Comparison of ENCODE assay signal across 20 cellular contexts in the genomic region with DNA sequence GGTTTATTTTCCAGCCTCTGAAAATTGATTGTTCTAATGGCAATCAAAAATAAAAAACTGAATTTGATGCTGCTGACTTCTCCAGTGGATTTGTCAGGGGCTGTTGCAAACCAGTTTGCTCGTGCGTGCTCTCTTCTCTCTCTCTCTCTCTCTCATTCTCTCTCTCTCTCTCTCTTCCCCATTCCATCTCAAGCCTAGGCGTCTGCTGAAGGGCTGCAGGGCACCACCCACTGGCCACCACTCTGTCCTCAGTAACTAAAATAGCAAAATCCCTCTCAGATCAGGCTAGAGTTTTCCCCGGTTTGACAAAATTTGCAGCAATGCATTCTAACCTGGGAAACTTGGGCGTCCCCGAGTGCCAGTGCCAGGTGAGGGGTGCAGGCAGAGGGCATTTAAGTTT. TPM values are rescaled to one million over a fixed set of nuclear protein-coding genes. Genes with fewer than 3 reads are reported as not detected.
A peak's percentile ranks its signal among the peaks of the same experiment; 100 is the strongest.
DNase-seq lines count a peak whose midpoint lies in the region; TF ChIP-seq lines count a peak whose summit lies in the region.
"Had no signal": no experiment of that assay in that cellular context is flagged by ENCODE, and none has a peak within 500 bp of the region (broad histone marks: within the 10 kb centered on the region; RNA-seq: fewer than 3 reads in every experiment).

No MANE protein-coding gene starts in this region.

- H3K27me3 ChIP-seq in H9 (ENCODE audit: insufficient read depth, low read length) (peaks cover 48% of the 10 kb centered on the region), endodermal cell (ENCODE audit: control insufficient read depth, insufficient read depth, low read length, poor library complexity, severe bottlenecking) (peaks cover 60% of the 10 kb centered on the region)
- H3K27me3 ChIP-seq: testis had no signal

- H3K4me3 ChIP-seq in endodermal cell (ENCODE audit: low read length): no peak overlapping the region
- H3K4me3 ChIP-seq: left lung, mucosa of descending colon, Peyer's patch, right atrium auricular region, testis had no signal

- H3K27ac ChIP-seq in H9 (ENCODE audit: insufficient read length, low read depth, low read length): no peak overlapping the region
- H3K27ac ChIP-seq in endodermal cell (ENCODE audit: low read depth, low read length): no peak overlapping the region
- H3K27ac ChIP-seq: epithelial cell of prostate, left lung, Peyer's patch, right atrium auricular region, testis had no signal

- no peak overlapping the region for H2BK15ac ChIP-seq in H9 (ENCODE audit: low read depth, low read length)

- WGBS in H9 (ENCODE audit: extremely low coverage, insufficient read length, low lambda C conversion rate): no CpG with 5 or more reads among the region's 6 CpGs
- 24 to 33% methylated on average over 3 to 6 of the region's 6 CpGs for WGBS in endodermal cell (ENCODE audit: insufficient coverage in 1 of 2, insufficient read length in 1 of 2), 2 experiments

- H3K56ac ChIP-seq in H9 (ENCODE audit: insufficient read length, low read depth, low read length): no peak overlapping the region

- no peak overlapping the region for H2BK120ac ChIP-seq in H9 (ENCODE audit: low read depth, low read length, poor library complexity, severe bottlenecking)

- H3K36me3 Mint-ChIP-seq in H9 (ENCODE audit: insufficient read depth in 1 of 3, low read depth in 3 of 3): 0 out of 7 replicates have a peak, but pooled peaks cover 0 to 2% (median 0%) of the 10 kb centered on the region in 3 experiments
- H3K36me3 Mint-ChIP-seq in endodermal cell (ENCODE audit: low read depth): no peaks in the 10 kb centered on the region
- peaks cover 4% of the 10 kb centered on the region for H3K36me3 Mint-ChIP-seq in progenitor cell of endocrine pancreas (ENCODE audit: insufficient read depth)
- peaks cover 2% of the 10 kb centered on the region for H3K36me3 Mint-ChIP-seq in activated naive CD4-positive, alpha-beta T cell treated with anti-CD3 and anti-CD28 coated beads, Interleukin-2, amount 10 ng/mL, durations not matched to agents 7 days and 5 days

- H3K23ac ChIP-seq in H9 (ENCODE audit: insufficient read length, low read depth, low read length): no peak overlapping the region

- H3K9me3 Mint-ChIP-seq in H9 (peaks cover 3 to 4% of the 10 kb centered on the region in 2 experiments; a peak in 2 of 5 replicates), endodermal cell (peaks cover 2% of the 10 kb centered on the region), progenitor cell of endocrine pancreas (ENCODE audit: low read depth) (peaks cover 3% of the 10 kb centered on the region)
- H3K9me3 Mint-ChIP-seq in activated naive CD4-positive, alpha-beta T cell treated with anti-CD3 and anti-CD28 coated beads, Interleukin-2, amount 10 ng/mL, durations not matched to agents 7 days and 5 days: peaks cover 2% of the 10 kb centered on the region

- no peak overlapping the region for H4K91ac ChIP-seq in H9 (ENCODE audit: insufficient read length, low read depth, low read length)

- no peak overlapping the region for H2BK12ac ChIP-seq in H9 (ENCODE audit: insufficient read length, low read depth, low read length)

- H4K8ac ChIP-seq in H9 (replicated peaks; ENCODE audit: insufficient read length, low read depth, low read length): no peak overlapping the region

- H2BK20ac ChIP-seq in H9 (ENCODE audit: low read depth, low read length, poor library complexity, severe bottlenecking): no peak overlapping the region

- H3K79me2 ChIP-seq in H9 (ENCODE audit: insufficient read depth, low read length): no peaks in the 10 kb centered on the region

- no peak overlapping the region for H3T11ph ChIP-seq in H9 (ENCODE audit: low read length)

- H3K9me3 ChIP-seq in H9 (ENCODE audit: control insufficient read depth, low read depth, low read length): no peaks in the 10 kb centered on the region
- no peaks in the 10 kb centered on the region for H3K9me3 ChIP-seq in endodermal cell (ENCODE audit: control insufficient read depth, low read length)
- H3K9me3 ChIP-seq: left lung, mucosa of descending colon, Peyer's patch, right atrium auricular region, SK-N-SH, testis had no signal

- DNase-seq in H9 (peak; percentile 45), OCI-M1 (lab: John Stamatoyannopoulos, UW) (peak; percentile 51), endodermal cell (no peak), progenitor cell of endocrine pancreas (ENCODE audit: low spot score, unreplicated experiment) (no peak), erythroblast (lab: John Stamatoyannopoulos, UW) (no peak)
- DNase-seq in activated naive CD4-positive, alpha-beta T cell treated with anti-CD3 and anti-CD28 coated beads, Interleukin-2, amount 10 ng/mL, durations not matched to agents 7 days and 5 days: no peak
- no peak for DNase-seq in stimulated activated naive CD4-positive, alpha-beta T cell treated with Interleukin-2 at 50 U/mL for 16 hours (lab: John Stamatoyannopoulos, UW)
- DNase-seq: activated CD4-positive, alpha-beta T cell treated with anti-CD3 and anti-CD28 coated beads, Interleukin-2, amount 10 ng/mL, durations not matched to agents 24 days and 14 days; activated effector memory CD4-positive, alpha-beta T cell treated with anti-CD3 and anti-CD28 coated beads, Interleukin-2, amount 50 U/mL, for 16 hours; amniotic stem cell; DND-41; left lung; mucosa of descending colon; NCI-H748 treated with DMSO at 0.1 percent for 48 hours; Peyer's patch; SK-N-SH; testis had no signal

- H2AK5ac ChIP-seq in H9 (ENCODE audit: insufficient read length, low read length): no peak overlapping the region

- H3K36me3 ChIP-seq in endodermal cell (ENCODE audit: control insufficient read depth, insufficient read depth, low read length): no peaks in the 10 kb centered on the region
- H3K36me3 ChIP-seq: left lung, Peyer's patch, right atrium auricular region had no signal

- H3K4ac ChIP-seq in H9 (ENCODE audit: low read depth, low read length): no peak overlapping the region

- H3K23me2 ChIP-seq in H9 (ENCODE audit: insufficient read length, low read depth, low read length, poor library complexity, severe bottlenecking): peaks cover 3% of the 10 kb centered on the region

- H3K27ac Mint-ChIP-seq in H9 (no peak overlapping the region), endodermal cell (no peak overlapping the region), progenitor cell of endocrine pancreas (no peak overlapping the region)
- no peak overlapping the region for H3K27ac Mint-ChIP-seq in activated naive CD4-positive, alpha-beta T cell treated with anti-CD3 and anti-CD28 coated beads, Interleukin-2, amount 10 ng/mL, durations not matched to agents 7 days and 5 days
- H3K27ac Mint-ChIP-seq: activated CD4-positive, alpha-beta T cell treated with anti-CD3 and anti-CD28 coated beads, Interleukin-2, amount 10 ng/mL, durations not matched to agents 24 days and 14 days had no signal

- no peaks in the 10 kb centered on the region for H4K20me1 ChIP-seq in H9 (ENCODE audit: control insufficient read depth, insufficient read depth, insufficient read length)

- TF ChIP-seq POLR2A in erythroblast (IDR thresholded peaks at IDR 0.05; ENCODE audit: low read length): no peak

- H3K9ac ChIP-seq in H9 (ENCODE audit: extremely low read depth, insufficient read length, low read length) (no peak overlapping the region), endodermal cell (ENCODE audit: extremely low read depth, low read length, poor library complexity, severe bottlenecking) (no peak overlapping the region)
- H3K9ac ChIP-seq: SK-N-SH had no signal

- H3K4me3 Mint-ChIP-seq in H9 (no peak overlapping the region), endodermal cell (no peak overlapping the region), progenitor cell of endocrine pancreas (ENCODE audit: low read depth) (no peak overlapping the region)
- no peak overlapping the region for H3K4me3 Mint-ChIP-seq in activated naive CD4-positive, alpha-beta T cell treated with anti-CD3 and anti-CD28 coated beads, Interleukin-2, amount 10 ng/mL, durations not matched to agents 7 days and 5 days
- H3K4me3 Mint-ChIP-seq: activated CD4-positive, alpha-beta T cell treated with anti-CD3 and anti-CD28 coated beads, Interleukin-2, amount 10 ng/mL, durations not matched to agents 24 days and 14 days had no signal

- H3K79me1 ChIP-seq in H9 (ENCODE audit: insufficient read depth, low read depth, low read length, poor library complexity, severe bottlenecking): no peaks in the 10 kb centered on the region

- H3K14ac ChIP-seq in H9 (ENCODE audit: insufficient read depth, low read length): no peak overlapping the region

- no peak overlapping the region for H4K5ac ChIP-seq in H9 (ENCODE audit: insufficient read length, low read depth, low read length)

- TF ChIP-seq CTCF in H9 (conservative IDR thresholded peaks at IDR 0.05) (no peak; the same call in 1 of the 3 replicates), endodermal cell (conservative IDR thresholded peaks at IDR 0.05) (peak; percentile 49), progenitor cell of endocrine pancreas (IDR thresholded peaks at IDR 0.05; ENCODE audit: unreplicated experiment) (peak; percentile 18)

- H3K18ac ChIP-seq in H9 (ENCODE audit: insufficient read length, low read depth, low read length): no peak overlapping the region

- no peak overlapping the region for H2AFZ ChIP-seq in H9 (ENCODE audit: low read length)

- H3K4me1 ChIP-seq in H9 (ENCODE audit: insufficient read depth, low read length) (peaks cover 5% of the 10 kb centered on the region), endodermal cell (ENCODE audit: control insufficient read depth, insufficient read depth, low read length) (no peaks in the 10 kb centered on the region)
- H3K4me1 ChIP-seq: testis had no signal

- H3K27me3 Mint-ChIP-seq in H9 (ENCODE audit: low read depth) (peaks cover 79% of the 10 kb centered on the region), endodermal cell (ENCODE audit: insufficient read depth) (peaks cover 68% of the 10 kb centered on the region), progenitor cell of endocrine pancreas (peaks cover 49% of the 10 kb centered on the region)
- H3K27me3 Mint-ChIP-seq in activated naive CD4-positive, alpha-beta T cell treated with anti-CD3 and anti-CD28 coated beads, Interleukin-2, amount 10 ng/mL, durations not matched to agents 7 days and 5 days: peaks cover 53% of the 10 kb centered on the region

- CTCF ChIA-PET in activated naive CD4-positive, alpha-beta T cell treated with anti-CD3 and anti-CD28 coated beads, Interleukin-2, amount 10 ng/mL, durations not matched to agents 7 days and 5 days (lab: Charles Lee): no interaction called here

- peak overlapping the region; percentile 45 for H3K4me2 ChIP-seq in H9 (ENCODE audit: insufficient read depth, insufficient read length, low read length)
- H3K4me2 ChIP-seq: SK-N-SH had no signal

- H2BK5ac ChIP-seq in H9 (ENCODE audit: insufficient read length, low read length): no peak overlapping the region

- H3K4me1 Mint-ChIP-seq in H9 (peaks cover 23 to 40% of the 10 kb centered on the region in 2 experiments), endodermal cell (peaks cover 3% of the 10 kb centered on the region), progenitor cell of endocrine pancreas (ENCODE audit: low read depth) (peaks cover 28% of the 10 kb centered on the region)
- H3K4me1 Mint-ChIP-seq in activated naive CD4-positive, alpha-beta T cell treated with anti-CD3 and anti-CD28 coated beads, Interleukin-2, amount 10 ng/mL, durations not matched to agents 7 days and 5 days: peaks cover 7% of the 10 kb centered on the region

RNA-seq across cellular contexts. Expression of a gene that starts 19.4 kb away (rescaled TPM):
- 0.09 TPM in 1 of 2 replicates, not detected in the other for total RNA-seq in H9 (2021)
- total RNA-seq in endodermal cell: not detected
- polyA plus RNA-seq in endodermal cell (2013, experiment 1 of 2): 3.5 TPM
- 2.6 TPM for polyA plus RNA-seq in endodermal cell (2013, experiment 2 of 2)
- total RNA-seq in progenitor cell of endocrine pancreas: 89.6 and 107 TPM in 2 replicates
- total RNA-seq: activated CD4-positive, alpha-beta T cell treated with anti-CD3 and anti-CD28 coated beads, Interleukin-2, amount 10 ng/mL, durations not matched to agents 24 days and 14 days; dermis microvascular lymphatic vessel endothelial cell; left lung; mucosa of descending colon; Peyer's patch; right atrium auricular region had no signal
- polyA plus RNA-seq: SK-N-SH had no signal

Comparison
In these comparisons a context has a peak if more than half of its experiments do, and no peak if none do; other contexts are left out.
1. DNase-seq: peak in H9 (single experiment) and OCI-M1 (single experiment); none in endodermal cell (single experiment), progenitor cell of endocrine pancreas (single experiment), activated naive CD4-positive, alpha-beta T cell treated with anti-CD3 and anti-CD28 coated beads, Interleukin-2, amount 10 ng/mL, durations not matched to agents 7 days and 5 days (single experiment), stimulated activated naive CD4-positive, alpha-beta T cell treated with Interleukin-2 at 50 U/mL for 16 hours (single experiment) and erythroblast (0 of 2).
2. RNA of a gene that starts 19.4 kb away (total RNA-seq): 89.6 to 107 TPM in progenitor cell of endocrine pancreas; 0.09 TPM in H9 and not detected in endodermal cell; every median in the first group is over 10 times any median in the second.